ENCODE assay signal across 18 cellular contexts in genomic region chr3:128685001-128685726, GRCh38. TPM values are rescaled to one million over a fixed set of nuclear protein-coding genes. Genes with fewer than 3 reads are reported as not detected.
DNase-seq lines count a peak whose midpoint lies in the region; ATAC-seq lines count a peak whose summit lies in the region.
"Had no signal": no experiment of that assay in that cellular context is flagged by ENCODE, and none has a peak within 500 bp of the region (broad histone marks: within the 10 kb centered on the region; RNA-seq: fewer than 3 reads in every experiment).

No MANE protein-coding gene starts in this region.

- intact Hi-C loops in activated CD4-positive, alpha-beta T cell treated with anti-CD3 and anti-CD28 coated beads, Interleukin-2, amount 10 ng/mL, durations not matched to agents 24 days and 14 days (cut with micrococcal nuclease): no loop called here
- intact Hi-C loops in activated CD4-positive, alpha-beta T cell treated with anti-CD3 and anti-CD28 coated beads for 36 hours (cut with DNase I, micrococcal nuclease): no loop called here
- intact Hi-C loops in naive thymus-derived CD4-positive, alpha-beta T cell (cut with micrococcal nuclease): no loop called here

- no peak overlapping the region for H2BK5ac ChIP-seq in neuronal stem cell (ENCODE audit: low read length)

- H3K14ac ChIP-seq in neuronal stem cell (ENCODE audit: low read length): no peak overlapping the region

- H3K18ac ChIP-seq in neuronal stem cell (ENCODE audit: low read length): no peak overlapping the region

- no peak overlapping the region for H3K4me2 ChIP-seq in neuronal stem cell (ENCODE audit: insufficient read depth, low read length, poor library complexity, severe bottlenecking)

- H3K4me3 ChIP-seq in naive thymus-derived CD4-positive, alpha-beta T cell (ENCODE audit: low read length): no peak overlapping the region
- H3K4me3 ChIP-seq in neuronal stem cell (ENCODE audit: low read length in 2 of 2): no peak overlapping the region
- H3K4me3 ChIP-seq: SK-N-MC had no signal

- H3K27ac Mint-ChIP-seq in activated CD4-positive, alpha-beta T cell treated with anti-CD3 and anti-CD28 coated beads, Interleukin-2, amount 10 ng/mL, durations not matched to agents 24 days and 14 days: peak overlapping the region; percentile 6
- H3K27ac Mint-ChIP-seq in activated CD4-positive, alpha-beta T cell treated with anti-CD3 and anti-CD28 coated beads for 36 hours: no peak overlapping the region
- peak overlapping the region; percentile 1 to 13 for H3K27ac Mint-ChIP-seq in T-cell
- H3K27ac Mint-ChIP-seq in naive thymus-derived CD4-positive, alpha-beta T cell: peak overlapping the region; percentile 4 to 73 (median 38)
- H3K27ac Mint-ChIP-seq: H9, IgD-negative memory B cell had no signal

- H2BK120ac ChIP-seq in neuronal stem cell (ENCODE audit: low read depth, low read length): no peak overlapping the region

- no peak overlapping the region for H2BK12ac ChIP-seq in neuronal stem cell (ENCODE audit: low read length)

- no peaks in the 10 kb centered on the region for H3K27me3 ChIP-seq in naive thymus-derived CD4-positive, alpha-beta T cell (ENCODE audit: control insufficient read depth in 2 of 2, insufficient read depth in 2 of 2, low read length in 2 of 2)
- no peaks in the 10 kb centered on the region for H3K27me3 ChIP-seq in neuronal stem cell (ENCODE audit: control insufficient read depth in 3 of 3, insufficient read depth in 3 of 3, low read depth in 1 of 3, low read length in 3 of 3)

- H2AK5ac ChIP-seq in neuronal stem cell (ENCODE audit: low read depth, low read length): no peak overlapping the region

- no peak overlapping the region for H3K9ac ChIP-seq in neuronal stem cell (ENCODE audit: low read depth, low read length, poor library complexity)

- no peak for DNase-seq in activated CD4-positive, alpha-beta T cell treated with anti-CD3 and anti-CD28 coated beads, Interleukin-2, amount 10 ng/mL, durations not matched to agents 24 days and 14 days
- no peak for DNase-seq in activated CD4-positive, alpha-beta T cell treated with anti-CD3 and anti-CD28 coated beads for 36 hours
- peak; percentile 90 for DNase-seq in CD1c-positive myeloid dendritic cell (ENCODE audit: extremely low spot score)
- no peak for DNase-seq in T-cell
- peak in 1 of 9 donors; percentile 10 for DNase-seq in naive thymus-derived CD4-positive, alpha-beta T cell
- no peak for DNase-seq in NCI-H1694 (lab: John Stamatoyannopoulos, UW)
- DNase-seq in neuronal stem cell (ENCODE audit: low spot score): no peak
- DNase-seq: C1 segment of cervical spinal cord, DMS53, H9, Kasumi-1, NCI-H1105 treated with DMSO at 0.1 percent for 48 hours, NCI-H187, NCI-H774 had no signal

- no peak for ATAC-seq in activated CD4-positive, alpha-beta T cell treated with anti-CD3 and anti-CD28 coated beads for 36 hours
- no peak for ATAC-seq in T-cell (replicated peaks in 1 of 4)
- no peak for ATAC-seq in naive thymus-derived CD4-positive, alpha-beta T cell
- ATAC-seq in GM19397 (IDR thresholded peaks at IDR 0.05; ENCODE audit: unreplicated experiment): no peak
- ATAC-seq: Panc1 had no signal

- peaks cover 2% of the 10 kb centered on the region for H3K36me3 Mint-ChIP-seq in activated CD4-positive, alpha-beta T cell treated with anti-CD3 and anti-CD28 coated beads, Interleukin-2, amount 10 ng/mL, durations not matched to agents 24 days and 14 days (ENCODE audit: low read depth)
- peaks cover 2% of the 10 kb centered on the region for H3K36me3 Mint-ChIP-seq in activated CD4-positive, alpha-beta T cell treated with anti-CD3 and anti-CD28 coated beads for 36 hours (ENCODE audit: low read depth)
- H3K36me3 Mint-ChIP-seq in T-cell: no peaks in the 10 kb centered on the region
- peaks cover 0 to 3% (median 0%) of the 10 kb centered on the region in 5 donors for H3K36me3 Mint-ChIP-seq in naive thymus-derived CD4-positive, alpha-beta T cell

- H3K4me1 ChIP-seq in naive thymus-derived CD4-positive, alpha-beta T cell (ENCODE audit: control insufficient read depth in 2 of 2, insufficient read depth in 2 of 2, low read length in 2 of 2): peaks cover 5 to 11% of the 10 kb centered on the region in 2 donors
- H3K4me1 ChIP-seq in neuronal stem cell (ENCODE audit: control insufficient read depth in 2 of 2, insufficient read depth in 1 of 2, low read depth in 1 of 2, low read length in 2 of 2): peaks cover 0 to 7% of the 10 kb centered on the region in 2 donors

- CTCF ChIA-PET in activated CD4-positive, alpha-beta T cell treated with anti-CD3 and anti-CD28 coated beads for 36 hours (lab: Charles Lee): interaction anchor here (0.5 to 1.0 kb wide), 6 partner anchors 15 to 458 kb away, joined by 3 to 4 read pairs (median 4); no protein-coding TSS in a partner anchor
- CTCF ChIA-PET in T-cell (lab: Charles Lee): interaction anchor here in 1 of 2 donors (0.6 kb wide), 2 partner anchors 51 to 86 kb away, joined by 3 read pairs; no protein-coding TSS in a partner anchor
- CTCF ChIA-PET in naive thymus-derived CD4-positive, alpha-beta T cell (lab: Charles Lee): interaction anchor here (0.9 to 1.2 kb wide), 3 partner anchors 95 to 161 kb away, joined by 3 to 4 read pairs (median 4); no protein-coding TSS in a partner anchor

- H3K4me3 Mint-ChIP-seq in activated CD4-positive, alpha-beta T cell treated with anti-CD3 and anti-CD28 coated beads, Interleukin-2, amount 10 ng/mL, durations not matched to agents 24 days and 14 days: no peak overlapping the region
- H3K4me3 Mint-ChIP-seq in activated CD4-positive, alpha-beta T cell treated with anti-CD3 and anti-CD28 coated beads for 36 hours: no peak overlapping the region
- H3K4me3 Mint-ChIP-seq in T-cell: peak overlapping the region in 1 of 3 donors; percentile 7
- H3K4me3 Mint-ChIP-seq in naive thymus-derived CD4-positive, alpha-beta T cell: peak overlapping the region in 6 of 10 donors; percentile 0 to 41 (median 27)
- H3K4me3 Mint-ChIP-seq: H9 had no signal

- POLR2A ChIA-PET in activated CD4-positive, alpha-beta T cell treated with anti-CD3 and anti-CD28 coated beads for 36 hours (lab: Charles Lee): interaction anchor here (0.6 to 0.7 kb wide), 2 partner anchors 44 to 367 kb away, joined by 3 to 4 read pairs; no protein-coding TSS in a partner anchor
- POLR2A ChIA-PET in T-cell (lab: Charles Lee): interaction anchor here in 1 of 2 donors (0.6 kb wide), 2 partner anchors 56 to 297 kb away, joined by 5 to 6 read pairs; no protein-coding TSS in a partner anchor
- POLR2A ChIA-PET in naive thymus-derived CD4-positive, alpha-beta T cell (lab: Charles Lee): interaction anchor here (0.6 to 3.3 kb wide), 6 partner anchors 9 to 199 kb away, joined by 3 to 11 read pairs (median 3); no protein-coding TSS in a partner anchor

- no peaks in the 10 kb centered on the region for H3K9me3 ChIP-seq in naive thymus-derived CD4-positive, alpha-beta T cell (ENCODE audit: control insufficient read depth in 2 of 3, low read length in 3 of 3)
- H3K9me3 ChIP-seq in neuronal stem cell (replicated peaks in 1 of 2; ENCODE audit: control insufficient read depth in 2 of 2, insufficient read depth in 1 of 2, low read depth in 1 of 2, low read length in 2 of 2): no peaks in the 10 kb centered on the region

- H3K27ac ChIP-seq in naive thymus-derived CD4-positive, alpha-beta T cell (ENCODE audit: low read depth, low read length): no peak overlapping the region
- no peak overlapping the region for H3K27ac ChIP-seq in neuronal stem cell (replicated peaks; ENCODE audit: low read length)
- H3K27ac ChIP-seq: SK-N-MC had no signal

- H3K27me3 Mint-ChIP-seq in activated CD4-positive, alpha-beta T cell treated with anti-CD3 and anti-CD28 coated beads, Interleukin-2, amount 10 ng/mL, durations not matched to agents 24 days and 14 days: no peaks in the 10 kb centered on the region
- no peaks in the 10 kb centered on the region for H3K27me3 Mint-ChIP-seq in activated CD4-positive, alpha-beta T cell treated with anti-CD3 and anti-CD28 coated beads for 36 hours
- no peaks in the 10 kb centered on the region for H3K27me3 Mint-ChIP-seq in T-cell
- no peaks in the 10 kb centered on the region for H3K27me3 Mint-ChIP-seq in naive thymus-derived CD4-positive, alpha-beta T cell
- H3K27me3 Mint-ChIP-seq: IgD-negative memory B cell had no signal

- H3K36me3 ChIP-seq in naive thymus-derived CD4-positive, alpha-beta T cell (ENCODE audit: control insufficient read depth in 2 of 3, insufficient read depth in 3 of 3, low read length in 3 of 3): no peaks in the 10 kb centered on the region
- H3K36me3 ChIP-seq in neuronal stem cell (replicated peaks in 1 of 2; ENCODE audit: control insufficient read depth in 2 of 2, insufficient read depth in 2 of 2, low read length in 2 of 2): no peaks in the 10 kb centered on the region

- no peak overlapping the region for H4K91ac ChIP-seq in neuronal stem cell (ENCODE audit: low read depth, low read length, poor library complexity)

- no peak overlapping the region for H3K23ac ChIP-seq in neuronal stem cell (ENCODE audit: low read depth, low read length, poor library complexity)

- WGBS in neuronal stem cell (ENCODE audit: extremely low coverage in 2 of 2, insufficient read length in 2 of 2, insufficient replicate concordance in 1 of 2), 2 donors: no CpG with 5 or more reads among the region's 11 CpGs

- no peak overlapping the region for H4K8ac ChIP-seq in neuronal stem cell (ENCODE audit: low read depth, low read length)

- peaks cover 17% of the 10 kb centered on the region for H3K4me1 Mint-ChIP-seq in activated CD4-positive, alpha-beta T cell treated with anti-CD3 and anti-CD28 coated beads, Interleukin-2, amount 10 ng/mL, durations not matched to agents 24 days and 14 days
- H3K4me1 Mint-ChIP-seq in activated CD4-positive, alpha-beta T cell treated with anti-CD3 and anti-CD28 coated beads for 36 hours: peaks cover 25% of the 10 kb centered on the region
- H3K4me1 Mint-ChIP-seq in T-cell: peaks cover 24 to 42% (median 26%) of the 10 kb centered on the region in 3 donors
- peaks cover 14 to 41% (median 37%) of the 10 kb centered on the region in 7 donors for H3K4me1 Mint-ChIP-seq in naive thymus-derived CD4-positive, alpha-beta T cell

- H3K9me3 Mint-ChIP-seq in activated CD4-positive, alpha-beta T cell treated with anti-CD3 and anti-CD28 coated beads, Interleukin-2, amount 10 ng/mL, durations not matched to agents 24 days and 14 days: no peaks in the 10 kb centered on the region
- H3K9me3 Mint-ChIP-seq in activated CD4-positive, alpha-beta T cell treated with anti-CD3 and anti-CD28 coated beads for 36 hours (ENCODE audit: low read depth): no peaks in the 10 kb centered on the region
- H3K9me3 Mint-ChIP-seq in T-cell: no peaks in the 10 kb centered on the region
- H3K9me3 Mint-ChIP-seq in naive thymus-derived CD4-positive, alpha-beta T cell: peaks cover 0 to 3% (median 0%) of the 10 kb centered on the region in 11 donors
- H3K9me3 Mint-ChIP-seq: H9 had no signal

- H2AFZ ChIP-seq in neuronal stem cell (ENCODE audit: low read length): no peak overlapping the region

- no peaks in the 10 kb centered on the region for H3K79me1 ChIP-seq in neuronal stem cell (ENCODE audit: low read depth, low read length)

- H2BK15ac ChIP-seq in neuronal stem cell (ENCODE audit: low read length): no peak overlapping the region

- no peak overlapping the region for H3K4ac ChIP-seq in neuronal stem cell (ENCODE audit: low read length)

RNA-seq across cellular contexts. Expression of gene RPN1, which starts 34.5 kb away (rescaled TPM):
- 192 and 194 TPM in 2 replicates for total RNA-seq in activated CD4-positive, alpha-beta T cell treated with anti-CD3 and anti-CD28 coated beads, Interleukin-2, amount 10 ng/mL, durations not matched to agents 24 days and 14 days
- 100 to 1,000 TPM; 138 to 153 TPM for total RNA-seq in activated CD4-positive, alpha-beta T cell treated with anti-CD3 and anti-CD28 coated beads for 36 hours
- total RNA-seq in T-cell: 100 to 1,000 TPM in 3 of 5 donors, 10 to 100 TPM in 2; 86.1 to 119 (median 100) TPM
- 100 to 1,000 TPM in 2 of 5 experiments, 10 to 100 TPM in 3; 76.7 to 203 (median 88.5) TPM for total RNA-seq in naive thymus-derived CD4-positive, alpha-beta T cell
- 100 to 1,000 TPM; 180 to 190 TPM for polyA plus RNA-seq in naive thymus-derived CD4-positive, alpha-beta T cell
- polyA plus RNA-seq in neuronal stem cell (2013, experiment 1 of 2): 119 TPM
- polyA plus RNA-seq in neuronal stem cell (2013, experiment 2 of 2): 117 TPM

RNA-seq across cellular contexts. Expression of gene RAB7A, which starts 40.8 kb away (rescaled TPM):
- 338 and 361 TPM in 2 replicates for total RNA-seq in activated CD4-positive, alpha-beta T cell treated with anti-CD3 and anti-CD28 coated beads, Interleukin-2, amount 10 ng/mL, durations not matched to agents 24 days and 14 days
- total RNA-seq in activated CD4-positive, alpha-beta T cell treated with anti-CD3 and anti-CD28 coated beads for 36 hours: 100 to 1,000 TPM; 297 to 534 TPM
- total RNA-seq in T-cell: 100 to 1,000 TPM; 130 to 161 (median 140) TPM
- total RNA-seq in naive thymus-derived CD4-positive, alpha-beta T cell: 100 to 1,000 TPM; 124 to 249 (median 172) TPM
- 100 to 1,000 TPM; 176 to 190 TPM for polyA plus RNA-seq in naive thymus-derived CD4-positive, alpha-beta T cell
- polyA plus RNA-seq in neuronal stem cell (2013, experiment 1 of 2): 139 TPM
- 133 TPM for polyA plus RNA-seq in neuronal stem cell (2013, experiment 2 of 2)

Comparison
In these comparisons a context has a peak if more than half of its experiments do, and no peak if none do; other contexts are left out.
1. H3K4me3 Mint-ChIP-seq: peak in naive thymus-derived CD4-positive, alpha-beta T cell (6 of 10); none in activated CD4-positive, alpha-beta T cell treated with anti-CD3 and anti-CD28 coated beads, Interleukin-2, amount 10 ng/mL, durations not matched to agents 24 days and 14 days (single experiment) and activated CD4-positive, alpha-beta T cell treated with anti-CD3 and anti-CD28 coated beads for 36 hours (single experiment).